ENCODE assay signal across 14 cellular contexts in genomic region chr10:19931886-19932285, GRCh38.
DNase-seq lines count a peak whose midpoint lies in the region; ATAC-seq, FAIRE-seq and TF ChIP-seq lines count a peak whose summit lies in the region.
"Had no signal": no experiment of that assay in that cellular context is flagged by ENCODE, and none has a peak within 500 bp of the region (broad histone marks: within the 10 kb centered on the region; RNA-seq: fewer than 3 reads in every experiment).

No MANE protein-coding gene starts in this region.

- no peak for FAIRE-seq in keratinocyte (lab: Jason Lieb, UNC)
- FAIRE-seq: GM12891 had no signal

- H3K4me3 ChIP-seq in GM23338: no peak overlapping the region
- no peak overlapping the region for H3K4me3 ChIP-seq in coronary artery
- H3K4me3 ChIP-seq in keratinocyte (ENCODE audit: control insufficient read depth in 2 of 3, extremely low read depth in 1 of 3, insufficient read depth in 2 of 3, low read depth in 1 of 3, low read length in 3 of 3): no peak overlapping the region
- H3K4me3 ChIP-seq in smooth muscle cell: no peak overlapping the region
- H3K4me3 ChIP-seq: SK-N-MC had no signal

- DNase-seq in GM23338 (ENCODE audit: low spot score) (no peak), coronary artery (ENCODE audit: low spot score) (no peak), keratinocyte (ENCODE audit: low read depth, low spot score) (no peak), smooth muscle cell (lab: John Stamatoyannopoulos, UW; ENCODE audit: unreplicated experiment) (no peak), hippocampal formation (lab: John Stamatoyannopoulos, UW) (no peak), pons (ENCODE audit: low spot score) (no peak), NCI-H526 treated with DMSO at 0.1 percent for 48 hours (lab: John Stamatoyannopoulos, UW) (no peak)
- DNase-seq in central memory CD4-positive, alpha-beta T cell: no peak
- DNase-seq: activated naive CD4-positive, alpha-beta T cell treated with anti-CD3 and anti-CD28 coated beads, Interleukin-2, amount 50 U/mL, for 16 hours; KG1; NCI-H187 treated with DMSO at 0.1 percent for 48 hours; stimulated activated CD4-positive, alpha-beta T cell treated with anti-CD3 and anti-CD28 coated beads, Interleukin-15, amount 100 ng/mL, for 24 hours had no signal

- H3K9me1 ChIP-seq in keratinocyte (ENCODE audit: control insufficient read depth, extremely low read depth, insufficient read depth, low read length): no peaks in the 10 kb centered on the region

- H3K27me3 ChIP-seq in GM23338 (ENCODE audit: insufficient read depth) (no peaks in the 10 kb centered on the region), keratinocyte (ENCODE audit: control insufficient read depth, extremely low read depth, insufficient read depth, low read length) (no peaks in the 10 kb centered on the region), smooth muscle cell (ENCODE audit: low read depth) (no peaks in the 10 kb centered on the region)

- TF ChIP-seq CTCF in GM23338 (conservative IDR thresholded peaks at IDR 0.05; ENCODE audit: low read depth in 2 of 2): no peak
- TF ChIP-seq CTCF in coronary artery (IDR thresholded peaks at IDR 0.05): no peak
- no peak for TF ChIP-seq CTCF in keratinocyte (optimal IDR thresholded peaks at IDR 0.05 in 1 of 3, IDR thresholded peaks at IDR 0.05 in 1 of 3, conservative IDR thresholded peaks at IDR 0.05 in 1 of 3; ENCODE audit: extremely low read depth in 1 of 3, insufficient read depth in 2 of 3, low read length in 3 of 3)
- TF ChIP-seq CTCF in smooth muscle cell (IDR thresholded peaks at IDR 0.05; ENCODE audit: borderline replicate concordance, insufficient read depth, poor library complexity, severe bottlenecking): no peak

- peaks cover 71% of the 10 kb centered on the region for H3K79me2 ChIP-seq in GM23338 (replicated peaks; ENCODE audit: insufficient read depth)
- H3K79me2 ChIP-seq in keratinocyte (ENCODE audit: control insufficient read depth, insufficient read depth, low read length): no peaks in the 10 kb centered on the region
- no peaks in the 10 kb centered on the region for H3K79me2 ChIP-seq in smooth muscle cell (ENCODE audit: low read depth)

- H3K4me1 ChIP-seq in GM23338 (ENCODE audit: insufficient read depth) (peaks cover 14% of the 10 kb centered on the region), keratinocyte (ENCODE audit: control insufficient read depth, extremely low read depth, insufficient read depth, low read length) (peaks cover 32% of the 10 kb centered on the region), smooth muscle cell (ENCODE audit: low read depth) (peaks cover 3% of the 10 kb centered on the region)

- peak overlapping the region; percentile 77 for H3K27ac Mint-ChIP-seq in GM23338

- H3K27ac ChIP-seq in GM23338 (ENCODE audit: low read depth) (no peak overlapping the region; the same call in 1 of the 2 replicates), coronary artery (peak overlapping the region; percentile 24 to 75), keratinocyte (ENCODE audit: control insufficient read depth, insufficient read depth, low read length) (peak overlapping the region; percentile 31), smooth muscle cell (ENCODE audit: low read depth) (peak overlapping the region; percentile 17)
- H3K27ac ChIP-seq: SK-N-MC had no signal

- no peaks in the 10 kb centered on the region for H3K9me3 Mint-ChIP-seq in GM23338

- peaks cover 12% of the 10 kb centered on the region for H3K9me2 ChIP-seq in GM23338 (ENCODE audit: insufficient read depth)

- H3K4me2 ChIP-seq in GM23338: no peak overlapping the region
- peak overlapping the region; percentile 52 for H3K4me2 ChIP-seq in keratinocyte (ENCODE audit: control insufficient read depth, extremely low read depth, insufficient read depth, low read depth, low read length)
- no peak overlapping the region for H3K4me2 ChIP-seq in smooth muscle cell

- WGBS in smooth muscle cell (ENCODE audit: low lambda C conversion rate): 98% methylated on average over 2 of the region's 2 CpGs

- H3F3A ChIP-seq in GM23338 (replicated peaks; ENCODE audit: low read depth) (no peaks in the 10 kb centered on the region), smooth muscle cell (ENCODE audit: low read depth) (peaks cover 8% of the 10 kb centered on the region)

- peaks cover 8% of the 10 kb centered on the region; the same call in 2 of the 3 replicates for H3K36me3 Mint-ChIP-seq in GM23338 (ENCODE audit: low read depth)

- peaks cover 26% of the 10 kb centered on the region for H3K4me1 Mint-ChIP-seq in GM23338

- ATAC-seq in GM23338: no peak

- H3K36me3 ChIP-seq in GM23338 (ENCODE audit: insufficient read depth) (no peaks in the 10 kb centered on the region), keratinocyte (ENCODE audit: control insufficient read depth in 2 of 2, extremely low read depth in 1 of 2, insufficient read depth in 2 of 2, low read length in 2 of 2) (no peaks in the 10 kb centered on the region), smooth muscle cell (ENCODE audit: low read depth) (no peaks in the 10 kb centered on the region)

- H3K9ac ChIP-seq in keratinocyte (ENCODE audit: control insufficient read depth, extremely low read depth, insufficient read depth, low read length) (no peak overlapping the region), smooth muscle cell (ENCODE audit: low read depth) (no peak overlapping the region)

- H3K9me3 ChIP-seq in keratinocyte (ENCODE audit: control insufficient read depth, low read depth, low read length) (no peaks in the 10 kb centered on the region), smooth muscle cell (replicated peaks; ENCODE audit: low read depth) (no peaks in the 10 kb centered on the region)

- H2AFZ ChIP-seq in GM23338 (no peak overlapping the region), keratinocyte (ENCODE audit: control insufficient read depth, low read length) (no peak overlapping the region), smooth muscle cell (ENCODE audit: low read depth) (no peak overlapping the region)

- dilution Hi-C loops in keratinocyte (cut with MboI; ENCODE audit: extremely low pct_ligation_motif_present, low sequenced_read_pairs): no loop called here

- peaks cover 4% of the 10 kb centered on the region for H3K27me3 Mint-ChIP-seq in GM23338 (ENCODE audit: insufficient read depth, low read depth, poor library complexity)

- no peak overlapping the region for H3K4me3 Mint-ChIP-seq in GM23338

- H4K20me1 ChIP-seq in GM23338 (replicated peaks; ENCODE audit: insufficient read depth) (peaks cover 4% of the 10 kb centered on the region; the same call in 1 of the 2 replicates), keratinocyte (ENCODE audit: control insufficient read depth, extremely low read depth, insufficient read depth, low read length) (no peaks in the 10 kb centered on the region), smooth muscle cell (ENCODE audit: low read depth) (no peaks in the 10 kb centered on the region)

TF ChIP-seq in GM23338, 12 proteins besides CTCF, POLR2A, EP300 and RAD21 (continues in another document):
- no peak for TF ChIP-seq EZH2 (IDR thresholded peaks at IDR 0.05; ENCODE audit: low read depth, unreplicated experiment)
- no peak for TF ChIP-seq STAT1 (IDR thresholded peaks at IDR 0.05; ENCODE audit: unreplicated experiment)
